Comparison of ENCODE assay signal across 13 cellular contexts in the genomic region with DNA sequence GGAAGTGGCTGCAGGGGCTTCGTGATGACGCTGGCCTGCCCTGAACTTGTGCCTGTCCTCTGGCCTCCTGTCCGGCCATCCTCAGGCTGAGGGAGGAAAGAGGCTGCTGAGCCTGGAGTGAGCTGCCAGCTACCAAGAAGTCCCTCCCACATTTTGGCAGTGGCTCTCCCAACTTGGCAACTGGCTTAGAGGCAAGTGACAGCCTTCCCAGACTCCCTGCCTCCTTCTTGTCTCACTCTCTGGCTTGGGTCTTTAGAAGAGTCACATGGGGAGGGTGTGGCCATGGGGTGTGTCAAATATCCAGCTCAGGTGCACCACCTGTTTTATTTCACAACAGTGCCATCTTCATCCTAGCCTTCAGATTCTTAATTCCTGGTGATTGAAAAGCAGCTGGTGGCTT.
DNase-seq lines count a peak whose midpoint lies in the region; ATAC-seq, FAIRE-seq and TF ChIP-seq lines count a peak whose summit lies in the region.
"Had no signal": no experiment of that assay in that cellular context is flagged by ENCODE, and none has a peak within 500 bp of the region (broad histone marks: within the 10 kb centered on the region; RNA-seq: fewer than 3 reads in every experiment).

No MANE protein-coding gene starts in this region.

- H3K4me1 ChIP-seq in mammary epithelial cell (ENCODE audit: insufficient read depth, low read length) (no peaks in the 10 kb centered on the region), uterus (peaks cover 0 to 5% of the 10 kb centered on the region in 2 donors)

- CTCF ChIA-PET in MCF 10A (lab: Yijun Ruan, JAX), result interaction anchor here (0.6 kb wide), 1 partner anchor 61 kb away, joined by 3 read pairs; no protein-coding TSS in a partner anchor
- CTCF ChIA-PET in mammary epithelial cell (lab: Charles Lee; ENCODE audit: low non-redundant PET), result no interaction called here
- CTCF ChIA-PET in activated CD8-positive, alpha-beta T cell treated with anti-CD3 and anti-CD28 coated beads for 36 hours (lab: Charles Lee), result no interaction called here

- TF ChIP-seq CTCF in MCF 10A (IDR thresholded peaks at IDR 0.05; ENCODE audit: unreplicated experiment) (no peak), mammary epithelial cell (conservative IDR thresholded peaks at IDR 0.05 in 1 of 2, IDR thresholded peaks at IDR 0.05 in 1 of 2; ENCODE audit: extremely low read depth in 1 of 2, insufficient read depth in 1 of 2, low read depth in 1 of 2, low read length in 2 of 2) (no peak), uterus (IDR thresholded peaks at IDR 0.05) (no peak)
- TF ChIP-seq CTCF in activated CD8-positive, alpha-beta T cell treated with anti-CD3 and anti-CD28 coated beads for 36 hours (IDR thresholded peaks at IDR 0.05), result no peak

- H3K27me3 Mint-ChIP-seq in MCF 10A (ENCODE audit: insufficient read depth, unreplicated experiment), result no peaks in the 10 kb centered on the region
- no peaks in the 10 kb centered on the region for H3K27me3 Mint-ChIP-seq in activated CD8-positive, alpha-beta T cell treated with anti-CD3 and anti-CD28 coated beads for 36 hours
- H3K27me3 Mint-ChIP-seq: naive thymus-derived CD8-positive, alpha-beta T cell had no signal

- in situ Hi-C loops in mammary epithelial cell (cut with MboI; ENCODE audit: low sequenced_read_pairs in 2 of 2), result no loop called here

- H2AFZ ChIP-seq in mammary epithelial cell (ENCODE audit: low read depth, low read length), result no peak overlapping the region

- no peak for FAIRE-seq in RCC 7860 (lab: Jason Lieb, UNC)
- FAIRE-seq: GM12891, GM19239 had no signal

- no peak for TF ChIP-seq POLR2A in uterus (IDR thresholded peaks at IDR 0.05)

- no peak overlapping the region for H3K27ac Mint-ChIP-seq in MCF 10A (ENCODE audit: low read depth, unreplicated experiment)
- H3K27ac Mint-ChIP-seq in activated CD8-positive, alpha-beta T cell treated with anti-CD3 and anti-CD28 coated beads for 36 hours, result no peak overlapping the region
- H3K27ac Mint-ChIP-seq: naive thymus-derived CD8-positive, alpha-beta T cell had no signal

- POLR2A ChIA-PET in MCF 10A (lab: Yijun Ruan, JAX), result interaction anchor here (0.6 to 1.4 kb wide), 5 partner anchors 24 to 278 kb away, joined by 3 to 4 read pairs (median 3); a partner anchor contains a TSS
- POLR2A ChIA-PET in activated CD8-positive, alpha-beta T cell treated with anti-CD3 and anti-CD28 coated beads for 36 hours (lab: Charles Lee), result interaction anchor here (0.7 kb wide), 1 partner anchor 22 kb away, joined by 4 read pairs; no protein-coding TSS in a partner anchor

- peak; percentile 86 for ATAC-seq in esophagus mucosa
- no peak for ATAC-seq in GM21717 (IDR thresholded peaks at IDR 0.05; ENCODE audit: unreplicated experiment)
- ATAC-seq in activated CD8-positive, alpha-beta T cell treated with anti-CD3 and anti-CD28 coated beads for 36 hours, result no peak
- ATAC-seq: naive thymus-derived CD8-positive, alpha-beta T cell had no signal

- H3K4me2 ChIP-seq in mammary epithelial cell (ENCODE audit: insufficient read depth, low read depth, low read length), result no peak overlapping the region

- H3K27ac ChIP-seq in mammary epithelial cell (ENCODE audit: insufficient read depth, low read depth, low read length) (no peak overlapping the region), uterus (peak overlapping the region; percentile 6 to 18)
- H3K27ac ChIP-seq: esophagus squamous epithelium had no signal

- no peak overlapping the region for H3K9ac ChIP-seq in mammary epithelial cell (ENCODE audit: insufficient read depth, low read length)

- H3K9me3 ChIP-seq in mammary epithelial cell (replicated peaks; ENCODE audit: insufficient read depth, low read length) (peaks cover 2% of the 10 kb centered on the region), uterus (peaks cover 0 to 6% of the 10 kb centered on the region in 2 donors)

- no peaks in the 10 kb centered on the region for H3K79me2 ChIP-seq in mammary epithelial cell (ENCODE audit: insufficient read depth, low read length)

- H3K27me3 ChIP-seq in mammary epithelial cell (ENCODE audit: insufficient read depth, low read length) (no peaks in the 10 kb centered on the region), uterus (no peaks in the 10 kb centered on the region)
- H3K27me3 ChIP-seq: esophagus squamous epithelium had no signal

- intact Hi-C loops in MCF 10A (cut with micrococcal nuclease) (no loop called here), mammary epithelial cell (cut with micrococcal nuclease) (no loop called here), uterus (cut with DNase I; ENCODE audit: low total_unique reads) (no loop called here)
- intact Hi-C loops in activated CD8-positive, alpha-beta T cell treated with anti-CD3 and anti-CD28 coated beads for 36 hours (cut with micrococcal nuclease), result no loop called here

- 100% methylated on average over 3 of the region's 3 CpGs for WGBS in mammary epithelial cell (ENCODE audit: low coverage, missing lambda C conversion rate)

- H3K4me1 Mint-ChIP-seq in MCF 10A (ENCODE audit: insufficient read depth, unreplicated experiment), result peaks cover 15% of the 10 kb centered on the region
- no peaks in the 10 kb centered on the region for H3K4me1 Mint-ChIP-seq in activated CD8-positive, alpha-beta T cell treated with anti-CD3 and anti-CD28 coated beads for 36 hours (ENCODE audit: low read depth)

- H4K20me1 ChIP-seq in mammary epithelial cell (ENCODE audit: insufficient read depth, low read length), result no peaks in the 10 kb centered on the region

- H3K4me3 ChIP-seq in mammary epithelial cell (replicated peaks in 1 of 3; ENCODE audit: insufficient read depth in 1 of 3, low read depth in 2 of 3, low read length in 3 of 3) (no peak overlapping the region), uterus (no peak overlapping the region)
- H3K4me3 ChIP-seq: esophagus squamous epithelium had no signal

- BruUV-seq in MCF 10A (replicated peaks; lab: Mats Ljungman, UMichigan) (no TSS peak), mammary epithelial cell (replicated peaks; lab: Mats Ljungman, UMichigan) (no TSS peak)

- H3K36me3 ChIP-seq in mammary epithelial cell (ENCODE audit: insufficient read depth, low read length), result no peaks in the 10 kb centered on the region
- H3K36me3 ChIP-seq in uterus, result no peaks in the 10 kb centered on the region

- no peak overlapping the region for H3K4me3 Mint-ChIP-seq in MCF 10A (ENCODE audit: unreplicated experiment)
- H3K4me3 Mint-ChIP-seq in activated CD8-positive, alpha-beta T cell treated with anti-CD3 and anti-CD28 coated beads for 36 hours, result no peak overlapping the region
- H3K4me3 Mint-ChIP-seq: naive thymus-derived CD8-positive, alpha-beta T cell had no signal

- dilution Hi-C loops in mammary epithelial cell (cut with HindIII; ENCODE audit: low sequenced_read_pairs), result no loop called here

- peaks cover 6% of the 10 kb centered on the region for H3K36me3 Mint-ChIP-seq in MCF 10A (ENCODE audit: insufficient read depth, unreplicated experiment)
- H3K36me3 Mint-ChIP-seq in activated CD8-positive, alpha-beta T cell treated with anti-CD3 and anti-CD28 coated beads for 36 hours (ENCODE audit: low read depth), result peaks cover 14% of the 10 kb centered on the region

- DNase-seq in MCF 10A (ENCODE audit: unreplicated experiment), result peak; percentile 71
- no peak for DNase-seq in mammary epithelial cell
- peak; percentile 38 for DNase-seq in mucosa of gallbladder (ENCODE audit: low spot score)
- DNase-seq in uterus, result peak in 1 of 2 donors; percentile 78
- DNase-seq in RCC 7860 (ENCODE audit: low spot score), result no peak
- no peak for DNase-seq in activated CD8-positive, alpha-beta T cell treated with anti-CD3 and anti-CD28 coated beads for 36 hours
- DNase-seq: activated effector memory CD4-positive, alpha-beta T cell treated with Interleukin-2 at 50 U/mL for 16 hours; esophagus squamous epithelium; naive thymus-derived CD8-positive, alpha-beta T cell had no signal

- H3K9me3 Mint-ChIP-seq in MCF 10A (ENCODE audit: unreplicated experiment), result peaks cover 19% of the 10 kb centered on the region
- H3K9me3 Mint-ChIP-seq in activated CD8-positive, alpha-beta T cell treated with anti-CD3 and anti-CD28 coated beads for 36 hours, result peaks cover 11% of the 10 kb centered on the region

Comparison
In these comparisons a context has a peak if more than half of its experiments do, and no peak if none do; other contexts are left out.
1. DNase-seq: peak in MCF 10A (single experiment) and mucosa of gallbladder (single experiment); none in mammary epithelial cell (single experiment), RCC 7860 (single experiment) and activated CD8-positive, alpha-beta T cell treated with anti-CD3 and anti-CD28 coated beads for 36 hours (single experiment).